ENCODE assay signal across 10 cellular contexts in the genomic region with DNA sequence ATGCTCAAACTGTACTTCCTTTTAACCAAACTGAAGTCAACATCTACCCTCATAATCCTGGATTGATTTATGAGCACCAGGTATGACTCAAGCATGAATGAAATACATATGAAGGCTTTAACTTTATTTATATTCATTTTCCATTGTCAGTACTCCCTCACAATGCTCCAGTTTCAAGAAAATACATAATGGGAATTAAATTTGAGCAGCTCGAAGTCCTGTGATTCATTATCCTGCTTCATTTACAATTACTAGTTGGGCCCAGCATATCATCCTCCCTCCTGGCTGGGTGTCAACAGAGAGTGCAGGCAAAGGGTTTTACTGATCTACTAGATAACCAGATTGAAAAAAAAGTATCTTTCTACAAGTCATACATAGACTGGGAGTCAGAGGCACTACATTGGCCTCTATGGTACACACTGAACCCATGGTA. TPM values are rescaled to one million over a fixed set of nuclear protein-coding genes. Genes with fewer than 3 reads are reported as not detected.
DNase-seq lines count a peak whose midpoint lies in the region; ATAC-seq, FAIRE-seq and TF ChIP-seq lines count a peak whose summit lies in the region.
"Had no signal": no experiment of that assay in that cellular context is flagged by ENCODE, and none has a peak within 500 bp of the region (broad histone marks: within the 10 kb centered on the region; RNA-seq: fewer than 3 reads in every experiment).

No MANE protein-coding gene starts in this region.

- no peaks in the 10 kb centered on the region for H3K9me3 Mint-ChIP-seq in CD4-positive, CD25-positive, alpha-beta regulatory T cell

- H3K4me1 ChIP-seq in CD4-positive, CD25-positive, alpha-beta regulatory T cell (ENCODE audit: control insufficient read depth, insufficient read depth, low read length, poor library complexity, severe bottlenecking), result peaks cover 92% of the 10 kb centered on the region
- H3K4me1 ChIP-seq in pancreas (peaks cover 20 to 75% (median 47%) of the 10 kb centered on the region in 3 donors), mesendoderm (ENCODE audit: control insufficient read depth, low read depth, low read length) (no peaks in the 10 kb centered on the region)

- no peak overlapping the region for H4K8ac ChIP-seq in mesendoderm (ENCODE audit: low read depth, low read length)

- no peak overlapping the region for H3K4me2 ChIP-seq in mesendoderm (ENCODE audit: low read length)

- peak; percentile 18 to 25 for ATAC-seq in CD4-positive, CD25-positive, alpha-beta regulatory T cell (ENCODE audit: low read depth in 2 of 2)
- ATAC-seq in pancreas (peak in 3 of 4 donors; percentile 3 to 18 (median 11)), GM21515 (IDR thresholded peaks at IDR 0.05; ENCODE audit: unreplicated experiment) (no peak)

- H3K79me2 ChIP-seq in mesendoderm (ENCODE audit: control insufficient read depth, insufficient read depth, low read length), result no peaks in the 10 kb centered on the region

- no peak overlapping the region for H2BK120ac ChIP-seq in mesendoderm (ENCODE audit: low read depth, low read length)

- H3K4ac ChIP-seq in mesendoderm (ENCODE audit: low read depth, low read length), result no peak overlapping the region

- no peak overlapping the region for H3K9ac ChIP-seq in mesendoderm (ENCODE audit: low read length)

- H3K23ac ChIP-seq in mesendoderm (ENCODE audit: low read length), result no peak overlapping the region

- intact Hi-C loops in pancreas (cut with DNase I), result no loop called here

- H2AK5ac ChIP-seq in mesendoderm (ENCODE audit: low read length), result no peak overlapping the region

- peak overlapping the region; percentile 70 for H3K27ac ChIP-seq in CD4-positive, CD25-positive, alpha-beta regulatory T cell (ENCODE audit: insufficient read depth, low read length, poor library complexity, severe bottlenecking)
- H3K27ac ChIP-seq in pancreas (peak overlapping the region in 3 of 4 donors; percentile 17 to 71 (median 37)), mesendoderm (ENCODE audit: low read depth, low read length) (no peak overlapping the region)

- peak overlapping the region; percentile 68 to 98 (median 90) for H3K4me3 Mint-ChIP-seq in CD4-positive, CD25-positive, alpha-beta regulatory T cell

- peaks cover 83% of the 10 kb centered on the region for H3K36me3 ChIP-seq in CD4-positive, CD25-positive, alpha-beta regulatory T cell (ENCODE audit: control insufficient read depth, insufficient read depth, low read length)
- H3K36me3 ChIP-seq in pancreas, result peaks cover 0 to 12% (median 0%) of the 10 kb centered on the region in 3 donors
- no peaks in the 10 kb centered on the region for H3K36me3 ChIP-seq in mesendoderm (ENCODE audit: control insufficient read depth, insufficient read depth, low read length)

- peak overlapping the region; percentile 89 to 97 (median 91) for H3K27ac Mint-ChIP-seq in CD4-positive, CD25-positive, alpha-beta regulatory T cell

- H3K79me1 ChIP-seq in mesendoderm (ENCODE audit: low read length), result no peaks in the 10 kb centered on the region

- H3K56ac ChIP-seq in mesendoderm (ENCODE audit: low read length), result no peak overlapping the region

- H3K36me3 Mint-ChIP-seq in CD4-positive, CD25-positive, alpha-beta regulatory T cell, result peaks cover 63% of the 10 kb centered on the region

- 10 to 13% methylated on average over 1 of the region's 1 CpG for WGBS in pancreas, 2 donors
- WGBS in mesendoderm (ENCODE audit: extremely low coverage, insufficient coverage, low lambda C conversion rate), result no CpG with 5 or more reads among the region's 1 CpG

- H3K9me3 ChIP-seq in CD4-positive, CD25-positive, alpha-beta regulatory T cell (ENCODE audit: control insufficient read depth in 2 of 2, low read length in 2 of 2), result no peaks in the 10 kb centered on the region
- H3K9me3 ChIP-seq in pancreas, result no peaks in the 10 kb centered on the region

- H3K4me3 ChIP-seq in CD4-positive, CD25-positive, alpha-beta regulatory T cell (ENCODE audit: low read depth, low read length), result peak overlapping the region; percentile 76
- H3K4me3 ChIP-seq in pancreas (no peak overlapping the region), mesendoderm (ENCODE audit: low read length) (no peak overlapping the region)

- peaks cover 36 to 95% (median 61%) of the 10 kb centered on the region in 4 donors for H3K4me1 Mint-ChIP-seq in CD4-positive, CD25-positive, alpha-beta regulatory T cell

- TF ChIP-seq CTCF in pancreas (IDR thresholded peaks at IDR 0.05), result no peak

- H2BK5ac ChIP-seq in mesendoderm (ENCODE audit: low read length), result no peak overlapping the region

- FAIRE-seq in pancreas (lab: Jason Lieb, UNC), result peak; percentile 17

- peaks cover 8% of the 10 kb centered on the region for H3K27me3 Mint-ChIP-seq in CD4-positive, CD25-positive, alpha-beta regulatory T cell

- no peak overlapping the region for H3K18ac ChIP-seq in mesendoderm (ENCODE audit: low read length)

- peak in 2 of 3 donors; percentile 22 to 26 for DNase-seq in CD4-positive, CD25-positive, alpha-beta regulatory T cell
- peak; percentile 6 for DNase-seq in OCI-M1 (lab: John Stamatoyannopoulos, UW)
- DNase-seq in effector CD4-positive, alpha-beta T cell, result peak; percentile 13
- DNase-seq in pancreas, result no peak
- no peak for DNase-seq in hippocampal formation (lab: John Stamatoyannopoulos, UW)
- no peak for DNase-seq in mucosa of gallbladder (ENCODE audit: low spot score)
- no peak for DNase-seq in mesendoderm
- DNase-seq: activated gamma-delta T cell, NCI-H1092 treated with DMSO at 0.1 percent for 48 hours had no signal

- H2BK15ac ChIP-seq in mesendoderm (replicated peaks; ENCODE audit: low read depth), result no peak overlapping the region

- no peaks in the 10 kb centered on the region for H3K27me3 ChIP-seq in CD4-positive, CD25-positive, alpha-beta regulatory T cell (ENCODE audit: control insufficient read depth, insufficient read depth, low read length)
- H3K27me3 ChIP-seq in pancreas (no peaks in the 10 kb centered on the region), mesendoderm (ENCODE audit: insufficient read depth, low read length, poor library complexity) (no peaks in the 10 kb centered on the region)

- H4K5ac ChIP-seq in mesendoderm (ENCODE audit: low read length), result no peak overlapping the region

RNA-seq across cellular contexts. Expression of gene SAMHD1, which starts 10.1 kb away (rescaled TPM):
- total RNA-seq in CD4-positive, CD25-positive, alpha-beta regulatory T cell, result 723 TPM
- polyA plus RNA-seq in CD4-positive, CD25-positive, alpha-beta regulatory T cell, result 100 to 1,000 TPM; 327 to 481 (median 401) TPM
- total RNA-seq in pancreas, result 10 to 100 TPM; 23.3 to 90.7 (median 49.0) TPM
- 10 to 100 TPM; 35.6 to 64.8 TPM for polyA plus RNA-seq in pancreas
- total RNA-seq in mucosa of gallbladder, result 80.2 TPM
- polyA plus RNA-seq in mesendoderm (2013, experiment 1 of 2), result 3.8 TPM
- polyA plus RNA-seq in mesendoderm (2013, experiment 2 of 2), result 3.9 TPM

Comparison
In these comparisons a context has a peak if more than half of its experiments do, and no peak if none do; other contexts are left out.
1. DNase-seq: peak in CD4-positive, CD25-positive, alpha-beta regulatory T cell (2 of 3), OCI-M1 (single experiment) and effector CD4-positive, alpha-beta T cell (single experiment); none in pancreas (0 of 6), hippocampal formation (0 of 2), mucosa of gallbladder (single experiment) and mesendoderm (single experiment).